Comparison of ENCODE assay signal across 9 cellular contexts in genomic region chr4:114072781-114073180, GRCh38.
"Had no signal": no experiment of that assay in that cellular context is flagged by ENCODE, and none has a peak within 500 bp of the region (broad histone marks: within the 10 kb centered on the region; RNA-seq: fewer than 3 reads in every experiment).

No MANE protein-coding gene starts in this region.

- FAIRE-seq: H1, H54, HepG2 had no signal

- H3K36me3 Mint-ChIP-seq: IgD-negative memory B cell had no signal

- H3K27ac ChIP-seq: HL-60 had no signal

- H2AFZ ChIP-seq: GM23338 had no signal

- DNase-seq: H9, HCEC 1CT, KBM-7 had no signal

- ATAC-seq: GM23338, HepG2 had no signal

- H3K27ac Mint-ChIP-seq: GM23338, H9, IgD-negative memory B cell had no signal

- H3K4me3 ChIP-seq: GM23338 had no signal

- H3K9me3 Mint-ChIP-seq: GM23338 had no signal

- H3K4me2 ChIP-seq: GM23338 had no signal

- H3K4me1 Mint-ChIP-seq: GM23338, H9, IgD-negative memory B cell had no signal

- H3K4me3 Mint-ChIP-seq: GM23338, H9, IgD-negative memory B cell had no signal
